In the genomic region with DNA sequence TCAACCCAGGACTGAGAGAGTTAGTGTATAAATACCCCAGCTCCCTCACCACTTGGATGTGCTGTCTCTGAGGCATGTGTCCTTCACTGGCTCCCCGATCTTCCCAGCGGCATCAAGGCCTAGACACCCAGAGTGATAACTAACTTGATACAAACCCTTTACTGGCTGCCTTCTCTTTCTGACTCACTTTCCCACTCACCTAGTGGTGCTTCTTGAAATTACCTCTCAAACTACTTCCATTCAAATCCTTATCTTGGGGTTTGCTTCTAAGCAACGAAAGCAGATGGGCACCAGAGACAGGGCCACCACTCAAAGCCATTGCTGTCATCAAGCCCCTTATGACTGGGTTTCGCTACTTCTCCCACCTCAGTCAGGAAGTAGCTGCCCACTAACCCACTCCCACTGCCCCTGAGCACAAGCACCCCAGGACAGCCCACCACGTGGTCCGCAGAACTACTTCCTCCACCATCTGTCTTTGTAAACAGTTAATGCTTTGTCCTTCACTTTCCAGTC, we compare ENCODE assay signal across 12 cellular contexts. TPM values are rescaled to one million over a fixed set of nuclear protein-coding genes. Genes with fewer than 3 reads are reported as not detected.
DNase-seq lines count a peak whose midpoint lies in the region; ATAC-seq and TF ChIP-seq lines count a peak whose summit lies in the region.
"Had no signal": no experiment of that assay in that cellular context is flagged by ENCODE, and none has a peak within 500 bp of the region (broad histone marks: within the 10 kb centered on the region; RNA-seq: fewer than 3 reads in every experiment).

No MANE protein-coding gene starts in this region.

- DNase-seq in activated CD4-positive, CD25-positive, alpha-beta regulatory T cell treated with anti-CD3 and anti-CD28 coated beads, Interleukin-2, amount 50 U/mL, for 72 hours, result peak; percentile 24
- no peak for DNase-seq in activated CD4-positive, CD25-positive, alpha-beta regulatory T cell (lab: John Stamatoyannopoulos, UW)
- DNase-seq in HFFc6 (no peak), cardiac fibroblast (ENCODE audit: low read depth in 2 of 2) (no peak), spleen (peak; percentile 61), hypothalamus (lab: John Stamatoyannopoulos, UW) (no peak), T-cell (no peak)
- DNase-seq: activated naive CD4-positive, alpha-beta T cell treated with anti-CD3 and anti-CD28 coated beads, Interleukin-2, amount 50 U/mL, for 16 hours; occipital lobe; stimulated activated naive CD8-positive, alpha-beta T cell treated with anti-CD3 and anti-CD28 coated beads, Interleukin-15, Interleukin-2, amounts not matched to agents 100 U/mL and 50 U/mL, for 24 hours had no signal

- H3K4me3 ChIP-seq in cardiac fibroblast (replicated peaks in 1 of 2; ENCODE audit: low read depth in 2 of 2, low read length in 2 of 2), result no peak overlapping the region
- no peak overlapping the region for H3K4me3 ChIP-seq in spleen

- H3K36me3 Mint-ChIP-seq in HFFc6 (ENCODE audit: low read depth), result peaks cover 14% of the 10 kb centered on the region; the same call in 1 of the 2 replicates
- H3K36me3 Mint-ChIP-seq in T-cell, result peaks cover 7% of the 10 kb centered on the region

- H3K27ac ChIP-seq in spleen, result peak overlapping the region in 1 of 8 donors; percentile 18
- H3K27ac ChIP-seq: VCaP had no signal

- CTCF ChIA-PET in T-cell (lab: Charles Lee), result interaction anchor here (0.6 to 1.2 kb wide), 2 partner anchors 13 kb away, joined by 4 to 5 read pairs; no protein-coding TSS in a partner anchor

- no peak for ATAC-seq in GM21825 (IDR thresholded peaks at IDR 0.05; ENCODE audit: unreplicated experiment)
- ATAC-seq in T-cell (replicated peaks in 1 of 4), result no peak
- ATAC-seq: stimulated activated naive CD8-positive, alpha-beta T cell treated with anti-CD3 and anti-CD28 coated beads, Interleukin-15, Interleukin-2, amounts not matched to agents 100 U/mL and 50 U/mL, for 24 hours had no signal

- TF ChIP-seq CTCF in HFFc6 (IDR thresholded peaks at IDR 0.05), result peak; percentile 51
- TF ChIP-seq CTCF in cardiac fibroblast (IDR thresholded peaks at IDR 0.05; ENCODE audit: low read depth, low read length), result peak; percentile 17
- TF ChIP-seq CTCF in spleen (IDR thresholded peaks at IDR 0.05 in 8 of 11, conservative IDR thresholded peaks at IDR 0.05 in 3 of 11), result no peak

- no peak for TF ChIP-seq POLR2A in spleen (IDR thresholded peaks at IDR 0.05)

- intact Hi-C loops in spleen (cut with DNase I; ENCODE audit: low total_unique reads), result no loop called here

- H3K4me1 ChIP-seq in spleen, result peaks cover 23 to 69% (median 54%) of the 10 kb centered on the region in 6 donors

- H3K27ac Mint-ChIP-seq in HFFc6 (peak overlapping the region; percentile 89), T-cell (peak overlapping the region in 1 of 2 donors; percentile 34)

- H3K27me3 ChIP-seq in spleen (replicated peaks in 1 of 7), result no peaks in the 10 kb centered on the region

- no peak overlapping the region for H3K4me3 Mint-ChIP-seq in HFFc6
- H3K4me3 Mint-ChIP-seq in T-cell, result no peak overlapping the region

- H3K27me3 Mint-ChIP-seq in HFFc6 (ENCODE audit: insufficient read depth) (0 out of 2 replicates have a peak, but pooled peaks cover 2% of the 10 kb centered on the region), T-cell (no peaks in the 10 kb centered on the region)

- POLR2A ChIA-PET in T-cell (lab: Charles Lee), result interaction anchor here in 1 of 2 donors (0.6 kb wide), 1 partner anchor 613 kb away, joined by 3 read pairs; no protein-coding TSS in a partner anchor

- peaks cover 4% of the 10 kb centered on the region for H3K9me3 Mint-ChIP-seq in HFFc6
- peaks cover 2 to 8% (median 4%) of the 10 kb centered on the region in 3 donors for H3K9me3 Mint-ChIP-seq in T-cell

- 77 to 83% (median 79%) methylated on average over 6 of the region's 6 CpGs for WGBS in spleen, 5 donors

- no peaks in the 10 kb centered on the region for H3K36me3 ChIP-seq in spleen

- peaks cover 60% of the 10 kb centered on the region for H3K4me1 Mint-ChIP-seq in HFFc6 (ENCODE audit: low read depth)
- peaks cover 76 to 85% (median 84%) of the 10 kb centered on the region in 3 donors for H3K4me1 Mint-ChIP-seq in T-cell

- H3K9me3 ChIP-seq in spleen, result peaks cover 0 to 10% (median 6%) of the 10 kb centered on the region in 8 donors

RNA-seq across cellular contexts. Expression of gene ZFP36L1, which starts 17.2 kb away (rescaled TPM):
- 100 to 1,000 TPM; 135 to 161 (median 144) TPM for total RNA-seq in HFFc6 (2021; fragmentation: NEBNext Ultra II Directional; extraction: Animal tissue kit (Norgen Biotek cat#: 25700))
- 100 to 1,000 TPM; 274 to 443 (median 324) TPM for total RNA-seq in spleen
- polyA plus RNA-seq in spleen, result 100 to 1,000 TPM in 1 of 3 donors, 10 to 100 TPM in 2; 65.7 to 106 (median 92.4) TPM
- 100 to 1,000 TPM; 123 to 253 (median 233) TPM for total RNA-seq in T-cell

Comparison
In these comparisons a context has a peak if more than half of its experiments do, and no peak if none do; other contexts are left out.
1. DNase-seq: peak in activated CD4-positive, CD25-positive, alpha-beta regulatory T cell treated with anti-CD3 and anti-CD28 coated beads, Interleukin-2, amount 50 U/mL, for 72 hours (single experiment) and spleen (single experiment); none in activated CD4-positive, CD25-positive, alpha-beta regulatory T cell (0 of 4), HFFc6 (single experiment), cardiac fibroblast (0 of 2), hypothalamus (0 of 51) and T-cell (0 of 34).
2. CTCF ChIP-seq: peak in HFFc6 (single experiment) and cardiac fibroblast (single experiment); none in spleen (0 of 11).